Comparison of ENCODE assay signal across 17 cellular contexts in the genomic region with DNA sequence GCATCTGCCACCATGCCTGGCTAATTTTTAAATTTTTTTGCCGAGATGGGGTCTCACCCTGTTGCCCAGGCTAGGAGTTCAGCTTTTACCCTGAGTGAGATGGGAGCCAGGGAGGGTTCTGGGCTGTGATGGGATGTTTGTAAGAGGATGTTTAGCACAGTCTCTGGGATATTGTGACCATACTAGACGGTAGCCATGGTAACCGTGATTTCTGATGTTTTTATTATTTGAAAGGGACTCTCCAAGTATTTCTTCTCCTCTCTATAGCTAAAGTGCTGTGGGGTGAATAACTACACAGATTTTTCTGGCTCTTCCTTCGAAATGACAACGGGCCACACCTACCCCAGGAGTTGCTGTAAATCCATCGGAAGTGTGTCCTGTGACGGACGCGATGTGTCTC.
"Had no signal": no experiment of that assay in that cellular context is flagged by ENCODE, and none has a peak within 500 bp of the region (broad histone marks: within the 10 kb centered on the region; RNA-seq: fewer than 3 reads in every experiment).

No MANE protein-coding gene starts in this region.

- H3K27ac Mint-ChIP-seq: immature natural killer cell; naive thymus-derived CD4-positive, alpha-beta T cell; stimulated activated naive B cell treated with anti-CD40 and anti-IgM and Interleukin-4, amounts not matched to agents 10 μg/mL and 1 μg/mL and 100 μg/mL, for 72 hours; stimulated activated naive CD8-positive, alpha-beta T cell treated with anti-CD3 and anti-CD28 coated beads, Interleukin-15, amount 100 ng/mL, for 72 hours had no signal

- H3K36me3 Mint-ChIP-seq: immature natural killer cell; naive thymus-derived CD4-positive, alpha-beta T cell; stimulated activated naive B cell treated with anti-CD40 and anti-IgM and Interleukin-4, amounts not matched to agents 10 μg/mL and 1 μg/mL and 100 μg/mL, for 72 hours had no signal

- H3K4me3 Mint-ChIP-seq: immature natural killer cell; naive thymus-derived CD4-positive, alpha-beta T cell; nephron progenitor cell; stimulated activated naive B cell treated with anti-CD40 and anti-IgM and Interleukin-4, amounts not matched to agents 10 μg/mL and 1 μg/mL and 100 μg/mL, for 72 hours; stimulated activated naive CD8-positive, alpha-beta T cell treated with anti-CD3 and anti-CD28 coated beads, Interleukin-15, amount 100 ng/mL, for 72 hours had no signal

- H3K9me3 Mint-ChIP-seq: immature natural killer cell; nephron progenitor cell; stimulated activated naive B cell treated with anti-CD40 and anti-IgM and Interleukin-4, amounts not matched to agents 10 μg/mL and 1 μg/mL and 100 μg/mL, for 72 hours; stimulated activated naive CD8-positive, alpha-beta T cell treated with anti-CD3 and anti-CD28 coated beads, Interleukin-15, amount 100 ng/mL, for 72 hours had no signal

- DNase-seq: cortex of kidney; effector memory CD4-positive, alpha-beta T cell; gastrocnemius medialis; glutamatergic neuron; immature natural killer cell; left ventricle myocardium inferior; lower lobe of right lung; mesendoderm; naive thymus-derived CD4-positive, alpha-beta T cell; nephron progenitor cell; stimulated activated CD4-positive, alpha-beta T cell treated with anti-CD3 and anti-CD28 coated beads, Interleukin-2, amount 100 ng/mL, for 24 hours; stimulated activated CD4-positive, alpha-beta T cell treated with anti-CD3 and anti-CD28 coated beads, Interleukin-4, amount 100 ng/mL, for 4 hours; stimulated activated naive B cell treated with anti-CD40 and anti-IgM and Interleukin-4, amounts not matched to agents 10 μg/mL and 1 μg/mL and 100 μg/mL, for 72 hours; stimulated activated naive CD8-positive, alpha-beta T cell treated with anti-CD3 and anti-CD28 coated beads, Interleukin-15, amount 100 ng/mL, for 72 hours; testis; upper lobe of right lung had no signal

- H3K4me1 Mint-ChIP-seq: immature natural killer cell; naive thymus-derived CD4-positive, alpha-beta T cell; nephron progenitor cell; stimulated activated naive B cell treated with anti-CD40 and anti-IgM and Interleukin-4, amounts not matched to agents 10 μg/mL and 1 μg/mL and 100 μg/mL, for 72 hours; stimulated activated naive CD8-positive, alpha-beta T cell treated with anti-CD3 and anti-CD28 coated beads, Interleukin-15, amount 100 ng/mL, for 72 hours had no signal

- ATAC-seq: gastrocnemius medialis; lower lobe of right lung; naive thymus-derived CD4-positive, alpha-beta T cell; sciatic nerve; stimulated activated naive B cell treated with anti-CD40 and anti-IgM and Interleukin-4, amounts not matched to agents 10 μg/mL and 1 μg/mL and 100 μg/mL, for 72 hours; stimulated activated naive CD8-positive, alpha-beta T cell treated with anti-CD3 and anti-CD28 coated beads, Interleukin-15, amount 100 ng/mL, for 72 hours; upper lobe of right lung had no signal
